19 cellular contexts compared by ENCODE assay signal in genomic region chr3:69249001-69249400, GRCh38.
DNase-seq lines count a peak whose midpoint lies in the region; ATAC-seq, FAIRE-seq and TF ChIP-seq lines count a peak whose summit lies in the region.
"Had no signal": no experiment of that assay in that cellular context is flagged by ENCODE, and none has a peak within 500 bp of the region (broad histone marks: within the 10 kb centered on the region; RNA-seq: fewer than 3 reads in every experiment).

No MANE protein-coding gene starts in this region.

- peaks cover 64% of the 10 kb centered on the region for H3K4me1 Mint-ChIP-seq in mesothelial cell of epicardium
- peaks cover 7% of the 10 kb centered on the region for H3K4me1 Mint-ChIP-seq in activated CD8-positive, alpha-beta T cell treated with anti-CD3 and anti-CD28 coated beads, Interleukin-2, amount 10 ng/mL, durations not matched to agents 7 days and 5 days (ENCODE audit: low read depth)

- no peak for ATAC-seq in right cardiac atrium
- no peak for ATAC-seq in activated CD8-positive, alpha-beta T cell treated with anti-CD3 and anti-CD28 coated beads, Interleukin-2, amount 10 ng/mL, durations not matched to agents 7 days and 5 days
- ATAC-seq: foreskin keratinocyte had no signal

- no peaks in the 10 kb centered on the region for H3K9me3 ChIP-seq in cardiac muscle cell (ENCODE audit: low read depth)
- no peaks in the 10 kb centered on the region for H3K9me3 ChIP-seq in right cardiac atrium (ENCODE audit: control insufficient read depth, low read length)
- no peaks in the 10 kb centered on the region for H3K9me3 ChIP-seq in small intestine (ENCODE audit: control insufficient read depth, low read depth)
- H3K9me3 ChIP-seq in adrenal gland (replicated peaks in 1 of 3), result no peaks in the 10 kb centered on the region
- H3K9me3 ChIP-seq: HAP-1 had no signal

- 89% methylated on average over 2 of the region's 2 CpGs for WGBS in right cardiac atrium
- WGBS in small intestine, 3 donors, result 85 to 93% (median 92%) methylated on average over 2 of the region's 2 CpGs
- 85 to 90% (median 86%) methylated on average over 2 of the region's 2 CpGs for WGBS in adrenal gland, 4 donors

- POLR2A ChIA-PET in activated CD8-positive, alpha-beta T cell treated with anti-CD3 and anti-CD28 coated beads, Interleukin-2, amount 10 ng/mL, durations not matched to agents 7 days and 5 days (lab: Charles Lee), result no interaction called here

- H3K27me3 Mint-ChIP-seq in mesothelial cell of epicardium (ENCODE audit: low read depth), result no peaks in the 10 kb centered on the region
- H3K27me3 Mint-ChIP-seq in activated CD8-positive, alpha-beta T cell treated with anti-CD3 and anti-CD28 coated beads, Interleukin-2, amount 10 ng/mL, durations not matched to agents 7 days and 5 days (ENCODE audit: low read depth), result peaks cover 2% of the 10 kb centered on the region

- intact Hi-C loops in right cardiac atrium (cut with DNase I), result no loop called here
- intact Hi-C loops in adrenal gland (cut with DNase I), result no loop called here

- H3K4me3 ChIP-seq in cardiac muscle cell, result peak overlapping the region; percentile 69
- no peak overlapping the region for H3K4me3 ChIP-seq in right cardiac atrium (ENCODE audit: low read length)
- no peak overlapping the region for H3K4me3 ChIP-seq in small intestine (ENCODE audit: low read depth in 1 of 2, low read length in 2 of 2)
- H3K4me3 ChIP-seq in adrenal gland, result no peak overlapping the region
- H3K4me3 ChIP-seq: HAP-1, PC-9, SK-N-MC had no signal

- CTCF ChIA-PET in activated CD8-positive, alpha-beta T cell treated with anti-CD3 and anti-CD28 coated beads, Interleukin-2, amount 10 ng/mL, durations not matched to agents 7 days and 5 days (lab: Charles Lee), result interaction anchor here (1.4 to 1.7 kb wide), 3 partner anchors 36 to 87 kb away, joined by 3 to 8 read pairs (median 3); no protein-coding TSS in a partner anchor

- H3K36me3 ChIP-seq in cardiac muscle cell, result no peaks in the 10 kb centered on the region
- no peaks in the 10 kb centered on the region for H3K36me3 ChIP-seq in small intestine (ENCODE audit: control insufficient read depth in 2 of 2, insufficient read depth in 2 of 2, low read length in 2 of 2)
- no peaks in the 10 kb centered on the region for H3K36me3 ChIP-seq in adrenal gland (replicated peaks in 1 of 2)
- H3K36me3 ChIP-seq: HAP-1 had no signal

- FAIRE-seq in small intestine (lab: Jason Lieb, UNC), result no peak
- FAIRE-seq: GM12892, urothelium cell line had no signal

- H3K9me3 Mint-ChIP-seq in mesothelial cell of epicardium, result no peaks in the 10 kb centered on the region
- no peaks in the 10 kb centered on the region for H3K9me3 Mint-ChIP-seq in activated CD8-positive, alpha-beta T cell treated with anti-CD3 and anti-CD28 coated beads, Interleukin-2, amount 10 ng/mL, durations not matched to agents 7 days and 5 days (ENCODE audit: insufficient read depth)

- H3K27me3 ChIP-seq in cardiac muscle cell, result no peaks in the 10 kb centered on the region
- no peaks in the 10 kb centered on the region for H3K27me3 ChIP-seq in right cardiac atrium (ENCODE audit: control insufficient read depth, insufficient read depth)
- no peaks in the 10 kb centered on the region for H3K27me3 ChIP-seq in small intestine (ENCODE audit: control insufficient read depth in 2 of 2, insufficient read depth in 2 of 2, low read length in 2 of 2)
- H3K27me3 ChIP-seq in adrenal gland, result no peaks in the 10 kb centered on the region
- H3K27me3 ChIP-seq: foreskin keratinocyte had no signal

- peak overlapping the region; percentile 97 for H3K27ac Mint-ChIP-seq in mesothelial cell of epicardium
- H3K27ac Mint-ChIP-seq in activated CD8-positive, alpha-beta T cell treated with anti-CD3 and anti-CD28 coated beads, Interleukin-2, amount 10 ng/mL, durations not matched to agents 7 days and 5 days, result no peak overlapping the region

- peak overlapping the region; percentile 81 for H3K4me3 Mint-ChIP-seq in mesothelial cell of epicardium
- no peak overlapping the region for H3K4me3 Mint-ChIP-seq in activated CD8-positive, alpha-beta T cell treated with anti-CD3 and anti-CD28 coated beads, Interleukin-2, amount 10 ng/mL, durations not matched to agents 7 days and 5 days

- no peak for TF ChIP-seq POLR2A in adrenal gland (IDR thresholded peaks at IDR 0.05)

- TF ChIP-seq CTCF in cardiac muscle cell (IDR thresholded peaks at IDR 0.05; ENCODE audit: low read depth, low read length), result no peak
- no peak for TF ChIP-seq CTCF in mesothelial cell of epicardium (IDR thresholded peaks at IDR 0.05; ENCODE audit: unreplicated experiment)
- no peak for TF ChIP-seq CTCF in adrenal gland (IDR thresholded peaks at IDR 0.05)

- H3K27ac ChIP-seq in cardiac muscle cell (peak overlapping the region; percentile 91), right cardiac atrium (ENCODE audit: low read length) (no peak overlapping the region), caudate nucleus (ENCODE audit: low read depth, low read length) (peak overlapping the region; percentile 15), small intestine (ENCODE audit: low read depth in 1 of 2, low read length in 1 of 2) (no peak overlapping the region), adrenal gland (no peak overlapping the region)
- H3K27ac ChIP-seq: foreskin keratinocyte, PC-9, SK-N-MC had no signal

- DNase-seq in cardiac muscle cell (ENCODE audit: low read depth in 1 of 2, low spot score in 1 of 2) (no peak), right cardiac atrium (no peak), caudate nucleus (lab: John Stamatoyannopoulos, UW) (no peak), mesothelial cell of epicardium (ENCODE audit: low spot score in 2 of 2, unreplicated experiment in 2 of 2) (no peak), dedifferentiated amniotic fluid mesenchymal stem cell (ENCODE audit: extremely low spot score) (no peak), small intestine (no peak), adrenal gland (no peak)
- no peak for DNase-seq in activated CD8-positive, alpha-beta T cell treated with anti-CD3 and anti-CD28 coated beads, Interleukin-2, amount 10 ng/mL, durations not matched to agents 7 days and 5 days
- DNase-seq: activated CD4-positive, alpha-beta T cell treated with anti-CD3 and anti-CD28 coated beads, Interleukin-2, amount 50 U/mL, for 48 hours; foreskin keratinocyte; GDM1; NCI-H2081; NCI-H69; PC-9; stimulated activated naive CD4-positive, alpha-beta T cell had no signal

- H3K4me1 ChIP-seq in cardiac muscle cell (ENCODE audit: low read depth) (peaks cover 44% of the 10 kb centered on the region), right cardiac atrium (ENCODE audit: control insufficient read depth, insufficient read depth, low read length) (peaks cover 2% of the 10 kb centered on the region), small intestine (ENCODE audit: control insufficient read depth in 2 of 2, insufficient read depth in 1 of 2, low read depth in 1 of 2, low read length in 1 of 2) (no peaks in the 10 kb centered on the region), adrenal gland (replicated peaks in 1 of 2) (no peaks in the 10 kb centered on the region)
- H3K4me1 ChIP-seq: foreskin keratinocyte had no signal

- H3K36me3 Mint-ChIP-seq in mesothelial cell of epicardium, result peaks cover 8% of the 10 kb centered on the region
- H3K36me3 Mint-ChIP-seq in activated CD8-positive, alpha-beta T cell treated with anti-CD3 and anti-CD28 coated beads, Interleukin-2, amount 10 ng/mL, durations not matched to agents 7 days and 5 days (ENCODE audit: low read depth), result no peaks in the 10 kb centered on the region

Comparison
In these comparisons a context has a peak if more than half of its experiments do, and no peak if none do; other contexts are left out.
1. H3K27ac ChIP-seq: peak in cardiac muscle cell (single experiment) and caudate nucleus (single experiment); none in right cardiac atrium (single experiment), small intestine (0 of 2) and adrenal gland (0 of 5).